In the genomic region with DNA sequence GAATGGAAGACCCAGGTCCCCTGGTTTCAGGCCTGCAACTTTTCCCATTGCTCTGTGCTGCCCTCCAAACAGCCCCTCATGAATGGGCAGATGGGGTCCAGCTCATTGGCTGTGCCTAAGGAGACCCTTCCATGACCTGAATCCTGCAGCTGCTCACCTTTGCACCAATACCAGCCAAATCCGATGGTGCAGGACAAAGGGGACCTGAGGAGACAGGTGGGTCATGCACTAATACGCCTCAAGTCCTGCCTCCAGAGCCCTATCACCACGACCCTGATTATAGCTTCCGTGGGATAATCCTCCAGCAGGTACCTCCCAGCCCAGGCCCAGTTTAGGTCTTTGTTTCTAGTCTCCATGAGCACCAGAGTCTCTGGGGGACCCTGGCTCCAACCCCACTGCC, we compare ENCODE assay signal across 22 cellular contexts. TPM values are rescaled to one million over a fixed set of nuclear protein-coding genes. Genes with fewer than 3 reads are reported as not detected.
A peak's percentile ranks its signal among the peaks of the same experiment; 100 is the strongest.
DNase-seq lines count a peak whose midpoint lies in the region; TF ChIP-seq lines count a peak whose summit lies in the region.
"Had no signal": no experiment of that assay in that cellular context is flagged by ENCODE, and none has a peak within 500 bp of the region (broad histone marks: within the 10 kb centered on the region; RNA-seq: fewer than 3 reads in every experiment).

No MANE protein-coding gene starts in this region.

- no peaks in the 10 kb centered on the region for H3K9me3 Mint-ChIP-seq in osteocyte (ENCODE audit: unreplicated experiment)
- H3K9me3 Mint-ChIP-seq: CD8-positive, alpha-beta memory T cell had no signal

- no peaks in the 10 kb centered on the region for H3K4me1 ChIP-seq in effector memory CD4-positive, alpha-beta T cell (ENCODE audit: control insufficient read depth, insufficient read depth, low read length, poor library complexity, severe bottlenecking)

- H3K36me3 Mint-ChIP-seq in osteocyte (ENCODE audit: unreplicated experiment): no peaks in the 10 kb centered on the region
- H3K36me3 Mint-ChIP-seq: CD8-positive, alpha-beta memory T cell had no signal

- no peaks in the 10 kb centered on the region for H3K36me3 ChIP-seq in effector memory CD4-positive, alpha-beta T cell (ENCODE audit: control insufficient read depth, insufficient read depth, low read length)
- H3K36me3 ChIP-seq: BLaER1 had no signal

- peak overlapping the region; percentile 41 for H3K27ac ChIP-seq in HL-60 (replicated peaks)
- no peak overlapping the region for H3K27ac ChIP-seq in effector memory CD4-positive, alpha-beta T cell (ENCODE audit: insufficient read depth, low read length, poor library complexity, severe bottlenecking)
- H3K27ac ChIP-seq: 22Rv1, BLaER1, C4-2B, GM23248 had no signal

- no peaks in the 10 kb centered on the region for H3K27me3 ChIP-seq in HL-60 (ENCODE audit: insufficient read depth, poor library complexity, severe bottlenecking)
- no peaks in the 10 kb centered on the region for H3K27me3 ChIP-seq in effector memory CD4-positive, alpha-beta T cell (replicated peaks; ENCODE audit: control insufficient read depth, insufficient read depth, low read length, poor library complexity, severe bottlenecking)
- H3K27me3 ChIP-seq: BLaER1 had no signal

- H3K4me3 ChIP-seq in HL-60 (replicated peaks; ENCODE audit: insufficient read depth, low read length): no peak overlapping the region
- no peak overlapping the region for H3K4me3 ChIP-seq in effector memory CD4-positive, alpha-beta T cell (ENCODE audit: insufficient read depth, low read depth, low read length, poor library complexity, severe bottlenecking)
- H3K4me3 ChIP-seq: BLaER1, GM12878, GM23248 had no signal

- peaks cover 45% of the 10 kb centered on the region for H3K27me3 Mint-ChIP-seq in osteocyte (ENCODE audit: unreplicated experiment)
- H3K27me3 Mint-ChIP-seq: B cell; CD4-positive, alpha-beta T cell had no signal

- DNase-seq in activated CD8-positive, alpha-beta memory T cell treated with anti-CD3 and anti-CD28 coated beads for 24 hours: peak; percentile 19
- no peak for DNase-seq in activated CD8-positive, alpha-beta memory T cell treated with anti-CD3 and anti-CD28 coated beads, Interleukin-2, amount 50 U/mL, for 48 hours
- DNase-seq in HL-60 (ENCODE audit: low read depth in 1 of 2, low spot score in 1 of 2): no peak
- DNase-seq in islet precursor cell: peak; percentile 26
- peak; percentile 71 for DNase-seq in osteocyte (ENCODE audit: extremely low spot score, unreplicated experiment)
- DNase-seq in HEK293T (ENCODE audit: extremely low spot score): no peak
- DNase-seq in effector memory CD4-positive, alpha-beta T cell: no peak
- DNase-seq in DMS53 treated with DMSO at 0.1 percent for 48 hours (lab: John Stamatoyannopoulos, UW; ENCODE audit: unreplicated experiment): no peak
- DNase-seq: CD4-positive, alpha-beta T cell; CD8-positive, alpha-beta memory T cell; DMS 273 treated with DMSO at 0.1 percent for 48 hours; DMS53; DND-41; GM23248; H7; HCEC 1CT had no signal

- H3K4me3 Mint-ChIP-seq in osteocyte (ENCODE audit: unreplicated experiment): no peak overlapping the region
- H3K4me3 Mint-ChIP-seq: B cell; CD4-positive, alpha-beta T cell; CD8-positive, alpha-beta memory T cell had no signal

- POLR2A ChIA-PET in HEK293T (lab: Yijun Ruan, JAX): no interaction called here

- no peak overlapping the region for H3K27ac Mint-ChIP-seq in osteocyte (ENCODE audit: unreplicated experiment)
- H3K27ac Mint-ChIP-seq: CD4-positive, alpha-beta T cell had no signal

- no peaks in the 10 kb centered on the region for H3K4me1 Mint-ChIP-seq in osteocyte (ENCODE audit: unreplicated experiment)

- no peaks in the 10 kb centered on the region for H3K9me3 ChIP-seq in effector memory CD4-positive, alpha-beta T cell (ENCODE audit: control insufficient read depth, low read length)
- H3K9me3 ChIP-seq: BLaER1 had no signal

- CTCF ChIA-PET in HEK293T (lab: Yijun Ruan, JAX): no interaction called here

- TF ChIP-seq CTCF in HL-60 (IDR thresholded peaks at IDR 0.05; ENCODE audit: insufficient read depth, low read length) (no peak), osteocyte (IDR thresholded peaks at IDR 0.05) (no peak)

TF ChIP-seq in HEK293T, 16 proteins besides CTCF, POLR2A, EP300 and RAD21:
- no peak for TF ChIP-seq BHLHE40 (IDR thresholded peaks at IDR 0.05; ENCODE audit: borderline replicate concordance)
- no peak for TF ChIP-seq HDGF (IDR thresholded peaks at IDR 0.05; ENCODE audit: borderline replicate concordance)
- no peak for TF ChIP-seq ZNF384 (IDR thresholded peaks at IDR 0.05)
- TF ChIP-seq ARNT (IDR thresholded peaks at IDR 0.05): no peak
- no peak for TF ChIP-seq CTBP1 (IDR thresholded peaks at IDR 0.05; ENCODE audit: borderline replicate concordance)
- no peak for TF ChIP-seq SUZ12 (IDR thresholded peaks at IDR 0.05)
- TF ChIP-seq FOXM1 (IDR thresholded peaks at IDR 0.05; ENCODE audit: borderline replicate concordance): no peak

RNA-seq across cellular contexts. Expression of a gene that starts 16.8 kb away (rescaled TPM):
- total RNA-seq in osteocyte: not detected in 2 replicates
- total RNA-seq: B cell; CD8-positive, alpha-beta memory T cell; GM23248; H1; H7 had no signal

RNA-seq across cellular contexts. Expression of a gene that starts 41.6 kb away (rescaled TPM):
- not detected in 2 replicates for total RNA-seq in osteocyte
- total RNA-seq: B cell; CD4-positive, alpha-beta T cell; CD8-positive, alpha-beta memory T cell; GM12878; GM23248; H1; H7 had no signal

Comparison
In these comparisons a context has a peak if more than half of its experiments do, and no peak if none do; other contexts are left out.
1. DNase-seq: peak in activated CD8-positive, alpha-beta memory T cell treated with anti-CD3 and anti-CD28 coated beads for 24 hours (single experiment), islet precursor cell (single experiment) and osteocyte (single experiment); none in activated CD8-positive, alpha-beta memory T cell treated with anti-CD3 and anti-CD28 coated beads, Interleukin-2, amount 50 U/mL, for 48 hours (single experiment), HL-60 (0 of 2), HEK293T (single experiment), effector memory CD4-positive, alpha-beta T cell (0 of 3) and DMS53 treated with DMSO at 0.1 percent for 48 hours (single experiment).